In genomic region chr7:102873470-102874165, GRCh38 we compare ENCODE assay signal across 9 cellular contexts. TPM values are rescaled to one million over a fixed set of nuclear protein-coding genes. Genes with fewer than 3 reads are reported as not detected.
DNase-seq lines count a peak whose midpoint lies in the region; ATAC-seq and TF ChIP-seq lines count a peak whose summit lies in the region.
"Had no signal": no experiment of that assay in that cellular context is flagged by ENCODE, and none has a peak within 500 bp of the region (broad histone marks: within the 10 kb centered on the region; RNA-seq: fewer than 3 reads in every experiment).

No MANE protein-coding gene starts in this region.

- peaks cover 0 to 2% of the 10 kb centered on the region in 2 donors for H3K9me3 Mint-ChIP-seq in activated T-cell treated with anti-CD3 and anti-CD28 coated beads, Interleukin-2, amount 50 U/mL, for 72 hours

- CTCF ChIA-PET in Panc1 (lab: Charles Lee): interaction anchor here (0.9 kb wide), 1 partner anchor 189 kb away, joined by 3 read pairs; no protein-coding TSS in a partner anchor

- in situ Hi-C loops in Panc1 (cut with HindIII; ENCODE audit: low pct_unique_long_range_greater_than_20kb, low sequenced_read_pairs): no loop called here

- H3K4me1 ChIP-seq in Panc1 (ENCODE audit: control insufficient read depth, insufficient read depth, low read length) (peaks cover 11% of the 10 kb centered on the region), smooth muscle cell (ENCODE audit: low read depth) (peaks cover 26% of the 10 kb centered on the region)

- peaks cover 31% of the 10 kb centered on the region for H3K4me1 Mint-ChIP-seq in activated T-cell treated with anti-CD3 and anti-CD28 coated beads, Interleukin-2, amount 50 U/mL, for 72 hours (ENCODE audit: low read depth)

- no peak overlapping the region for H2AFZ ChIP-seq in smooth muscle cell (ENCODE audit: low read depth)

- H3K27ac ChIP-seq in Panc1 (ENCODE audit: low read length): peak overlapping the region; percentile 75; the same call in 1 of the 2 replicates
- peak overlapping the region; percentile 99 for H3K27ac ChIP-seq in smooth muscle cell (ENCODE audit: low read depth)

- TF ChIP-seq CTCF in Panc1 (IDR thresholded peaks at IDR 0.05) (no peak), smooth muscle cell (IDR thresholded peaks at IDR 0.05; ENCODE audit: borderline replicate concordance, insufficient read depth, poor library complexity, severe bottlenecking) (no peak)

- no peaks in the 10 kb centered on the region for H4K20me1 ChIP-seq in smooth muscle cell (ENCODE audit: low read depth)

- no peaks in the 10 kb centered on the region for H3K79me2 ChIP-seq in smooth muscle cell (ENCODE audit: low read depth)

- no peaks in the 10 kb centered on the region for H3K27me3 ChIP-seq in Panc1 (ENCODE audit: control insufficient read depth, insufficient read depth, low read length)
- H3K27me3 ChIP-seq in smooth muscle cell (ENCODE audit: low read depth): no peaks in the 10 kb centered on the region

- H3F3A ChIP-seq in smooth muscle cell (ENCODE audit: low read depth): peaks cover 30% of the 10 kb centered on the region

- H3K4me2 ChIP-seq in smooth muscle cell: peak overlapping the region; percentile 59

- BruUV-seq in Panc1 (replicated peaks; lab: Mats Ljungman, UMichigan): no TSS peak

- H3K4me3 ChIP-seq in Panc1 (ENCODE audit: low read depth in 2 of 2, low read length in 2 of 2) (no peak overlapping the region), smooth muscle cell (no peak overlapping the region)

- POLR2A ChIA-PET in Panc1 (lab: Charles Lee): no interaction called here

- peak overlapping the region in 1 of 2 donors; percentile 48 for H3K4me3 Mint-ChIP-seq in activated T-cell treated with anti-CD3 and anti-CD28 coated beads, Interleukin-2, amount 50 U/mL, for 72 hours

- 93% methylated on average over 4 of the region's 4 CpGs for WGBS in smooth muscle cell (ENCODE audit: low lambda C conversion rate)

- peak; percentile 10 to 13 for ATAC-seq in activated T-cell treated with anti-CD3 and anti-CD28 coated beads, Interleukin-2, amount 50 U/mL, for 72 hours (replicated peaks in 1 of 2)
- peak; percentile 21 for ATAC-seq in HG02852 (IDR thresholded peaks at IDR 0.05; ENCODE audit: unreplicated experiment)
- no peak for ATAC-seq in Panc1

- DNase-seq in activated T-cell treated with anti-CD3 and anti-CD28 coated beads, Interleukin-2, amount 50 U/mL, for 72 hours: no peak
- no peak for DNase-seq in activated T-cell treated with anti-CD3 and anti-CD28 coated beads, Interleukin-2, amount 50 U/mL, for 48 hours
- DNase-seq in Panc1 (ENCODE audit: low read depth, low spot score) (no peak), smooth muscle cell (lab: John Stamatoyannopoulos, UW; ENCODE audit: unreplicated experiment) (no peak), GOT3 (lab: John Stamatoyannopoulos, UW) (no peak), NAMALWA (ENCODE audit: low spot score) (no peak), NCI-H2081 treated with DMSO at 0.1 percent for 48 hours (lab: John Stamatoyannopoulos, UW) (no peak)
- DNase-seq: activated T-cell treated with anti-CD3 and anti-CD28 coated beads, Interleukin-2, amount 50 U/mL, for 1 hour had no signal

- H3K36me3 ChIP-seq in Panc1 (ENCODE audit: control insufficient read depth, insufficient read depth, low read length) (no peaks in the 10 kb centered on the region), smooth muscle cell (ENCODE audit: low read depth) (no peaks in the 10 kb centered on the region)

- H3K27me3 Mint-ChIP-seq in activated T-cell treated with anti-CD3 and anti-CD28 coated beads, Interleukin-2, amount 50 U/mL, for 72 hours (ENCODE audit: low read depth): peaks cover 17% of the 10 kb centered on the region

- peaks cover 0 to 2% of the 10 kb centered on the region in 2 donors for H3K36me3 Mint-ChIP-seq in activated T-cell treated with anti-CD3 and anti-CD28 coated beads, Interleukin-2, amount 50 U/mL, for 72 hours (ENCODE audit: insufficient read depth in 2 of 2)

- H3K9ac ChIP-seq in smooth muscle cell (ENCODE audit: low read depth): peak overlapping the region; percentile 91

- H3K9me3 ChIP-seq in Panc1 (ENCODE audit: control insufficient read depth, insufficient read depth, low read depth, low read length): no peaks in the 10 kb centered on the region; the same call in 1 of the 2 replicates
- no peaks in the 10 kb centered on the region for H3K9me3 ChIP-seq in smooth muscle cell (replicated peaks; ENCODE audit: low read depth)

- intact Hi-C loops in Panc1 (cut with micrococcal nuclease; ENCODE audit: unreplicated experiment): no loop called here

- H3K27ac Mint-ChIP-seq in activated T-cell treated with anti-CD3 and anti-CD28 coated beads, Interleukin-2, amount 50 U/mL, for 72 hours: no peak overlapping the region

RNA-seq across cellular contexts. Expression of gene LRRC17, which starts 39.2 kb away (rescaled TPM):
- under 1 TPM in 1 of 2 donors, not detected in 1; 0.31 TPM for total RNA-seq in activated T-cell treated with anti-CD3 and anti-CD28 coated beads, Interleukin-2, amount 50 U/mL, for 72 hours
- 0.39 TPM for total RNA-seq in Panc1 (2021; ENCODE audit: unreplicated experiment)
- not detected for polyA plus RNA-seq in Panc1 (2012; ENCODE audit: insufficient read length)
- 14.7 and 23.0 TPM in 2 replicates for total RNA-seq in smooth muscle cell
- 5.5 and 6.2 TPM in 2 replicates for polyA plus RNA-seq in smooth muscle cell

Comparison
In these comparisons a context has a peak if more than half of its experiments do, and no peak if none do; other contexts are left out.
1. RNA of gene LRRC17, which starts 39.2 kb away (total RNA-seq): 14.7 to 23.0 TPM in smooth muscle cell; 0.39 TPM in Panc1 (single experiment) and 0.31 TPM in activated T-cell treated with anti-CD3 and anti-CD28 coated beads, Interleukin-2, amount 50 U/mL, for 72 hours; every median in the first group is over 10 times any median in the second.